Comparison of ENCODE assay signal across 1 cellular context in genomic region chr7:140165422-140165821, GRCh38.
TF ChIP-seq lines count a peak whose summit lies in the region.

No MANE protein-coding gene starts in this region.

TF ChIP-seq in K562, 482 proteins besides CTCF, POLR2A, EP300 and RAD21 (continued from another document):
- TF ChIP-seq, protein P1, sequence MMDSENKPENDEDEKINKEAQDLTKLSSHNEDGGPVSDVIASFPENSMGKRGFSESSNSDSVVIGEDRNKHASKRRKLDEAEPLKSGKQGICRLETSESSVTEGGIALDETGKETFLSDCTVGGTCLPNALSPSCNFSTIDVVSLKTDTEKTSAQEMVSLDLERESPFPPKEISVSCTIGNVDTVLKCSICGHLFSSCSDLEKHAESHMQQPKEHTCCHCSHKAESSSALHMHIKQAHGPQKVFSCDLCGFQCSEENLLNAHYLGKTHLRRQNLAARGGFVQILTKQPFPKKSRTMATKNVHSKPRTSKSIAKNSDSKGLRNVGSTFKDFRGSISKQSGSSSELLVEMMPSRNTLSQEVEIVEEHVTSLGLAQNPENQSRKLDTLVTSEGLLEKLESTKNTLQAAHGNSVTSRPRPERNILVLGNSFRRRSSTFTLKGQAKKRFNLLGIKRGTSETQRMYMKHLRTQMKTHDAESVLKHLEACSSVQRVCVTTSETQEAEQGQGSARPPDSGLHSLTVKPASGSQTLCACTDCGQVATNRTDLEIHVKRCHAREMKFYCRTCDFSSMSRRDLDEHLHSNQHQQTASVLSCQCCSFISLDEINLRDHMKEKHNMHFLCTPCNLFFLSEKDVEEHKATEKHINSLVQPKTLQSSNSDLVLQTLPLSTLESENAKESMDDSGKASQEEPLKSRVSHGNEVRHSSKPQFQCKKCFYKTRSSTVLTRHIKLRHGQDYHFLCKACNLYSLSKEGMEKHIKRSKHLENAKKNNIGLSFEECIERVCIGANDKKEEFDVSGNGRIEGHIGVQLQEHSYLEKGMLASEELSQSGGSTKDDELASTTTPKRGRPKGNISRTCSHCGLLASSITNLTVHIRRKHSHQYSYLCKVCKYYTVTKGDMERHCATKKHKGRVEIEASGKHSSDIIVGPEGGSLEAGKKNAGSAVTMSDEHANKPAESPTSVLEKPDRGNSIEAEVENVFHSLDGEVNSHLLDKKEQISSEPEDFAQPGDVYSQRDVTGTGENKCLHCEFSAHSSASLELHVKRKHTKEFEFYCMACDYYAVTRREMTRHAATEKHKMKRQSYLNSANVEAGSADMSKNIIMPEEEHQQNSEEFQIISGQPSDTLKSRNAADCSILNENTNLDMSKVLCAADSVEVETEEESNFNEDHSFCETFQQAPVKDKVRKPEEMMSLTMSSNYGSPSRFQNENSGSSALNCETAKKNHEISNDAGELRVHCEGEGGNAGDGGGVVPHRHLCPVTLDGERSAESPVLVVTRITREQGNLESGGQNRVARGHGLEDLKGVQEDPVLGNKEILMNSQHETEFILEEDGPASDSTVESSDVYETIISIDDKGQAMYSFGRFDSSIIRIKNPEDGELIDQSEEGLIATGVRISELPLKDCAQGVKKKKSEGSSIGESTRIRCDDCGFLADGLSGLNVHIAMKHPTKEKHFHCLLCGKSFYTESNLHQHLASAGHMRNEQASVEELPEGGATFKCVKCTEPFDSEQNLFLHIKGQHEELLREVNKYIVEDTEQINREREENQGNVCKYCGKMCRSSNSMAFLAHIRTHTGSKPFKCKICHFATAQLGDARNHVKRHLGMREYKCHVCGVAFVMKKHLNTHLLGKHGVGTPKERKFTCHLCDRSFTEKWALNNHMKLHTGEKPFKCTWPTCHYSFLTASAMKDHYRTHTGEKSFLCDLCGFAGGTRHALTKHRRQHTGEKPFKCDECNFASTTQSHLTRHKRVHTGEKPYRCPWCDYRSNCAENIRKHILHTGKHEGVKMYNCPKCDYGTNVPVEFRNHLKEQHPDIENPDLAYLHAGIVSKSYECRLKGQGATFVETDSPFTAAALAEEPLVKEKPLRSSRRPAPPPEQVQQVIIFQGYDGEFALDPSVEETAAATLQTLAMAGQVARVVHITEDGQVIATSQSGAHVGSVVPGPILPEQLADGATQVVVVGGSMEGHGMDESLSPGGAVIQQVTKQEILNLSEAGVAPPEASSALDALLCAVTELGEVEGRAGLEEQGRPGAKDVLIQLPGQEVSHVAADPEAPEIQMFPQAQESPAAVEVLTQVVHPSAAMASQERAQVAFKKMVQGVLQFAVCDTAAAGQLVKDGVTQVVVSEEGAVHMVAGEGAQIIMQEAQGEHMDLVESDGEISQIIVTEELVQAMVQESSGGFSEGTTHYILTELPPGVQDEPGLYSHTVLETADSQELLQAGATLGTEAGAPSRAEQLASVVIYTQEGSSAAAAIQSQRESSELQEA (IDR thresholded peaks at IDR 0.05; ENCODE audit: low read depth) = no peak
- TF ChIP-seq PYGO2 (tag; IDR thresholded peaks at IDR 0.05) (no peak), ZFX (CRISPR knock-in tag; IDR thresholded peaks at IDR 0.05) (no peak)
- TF ChIP-seq, protein P2, sequence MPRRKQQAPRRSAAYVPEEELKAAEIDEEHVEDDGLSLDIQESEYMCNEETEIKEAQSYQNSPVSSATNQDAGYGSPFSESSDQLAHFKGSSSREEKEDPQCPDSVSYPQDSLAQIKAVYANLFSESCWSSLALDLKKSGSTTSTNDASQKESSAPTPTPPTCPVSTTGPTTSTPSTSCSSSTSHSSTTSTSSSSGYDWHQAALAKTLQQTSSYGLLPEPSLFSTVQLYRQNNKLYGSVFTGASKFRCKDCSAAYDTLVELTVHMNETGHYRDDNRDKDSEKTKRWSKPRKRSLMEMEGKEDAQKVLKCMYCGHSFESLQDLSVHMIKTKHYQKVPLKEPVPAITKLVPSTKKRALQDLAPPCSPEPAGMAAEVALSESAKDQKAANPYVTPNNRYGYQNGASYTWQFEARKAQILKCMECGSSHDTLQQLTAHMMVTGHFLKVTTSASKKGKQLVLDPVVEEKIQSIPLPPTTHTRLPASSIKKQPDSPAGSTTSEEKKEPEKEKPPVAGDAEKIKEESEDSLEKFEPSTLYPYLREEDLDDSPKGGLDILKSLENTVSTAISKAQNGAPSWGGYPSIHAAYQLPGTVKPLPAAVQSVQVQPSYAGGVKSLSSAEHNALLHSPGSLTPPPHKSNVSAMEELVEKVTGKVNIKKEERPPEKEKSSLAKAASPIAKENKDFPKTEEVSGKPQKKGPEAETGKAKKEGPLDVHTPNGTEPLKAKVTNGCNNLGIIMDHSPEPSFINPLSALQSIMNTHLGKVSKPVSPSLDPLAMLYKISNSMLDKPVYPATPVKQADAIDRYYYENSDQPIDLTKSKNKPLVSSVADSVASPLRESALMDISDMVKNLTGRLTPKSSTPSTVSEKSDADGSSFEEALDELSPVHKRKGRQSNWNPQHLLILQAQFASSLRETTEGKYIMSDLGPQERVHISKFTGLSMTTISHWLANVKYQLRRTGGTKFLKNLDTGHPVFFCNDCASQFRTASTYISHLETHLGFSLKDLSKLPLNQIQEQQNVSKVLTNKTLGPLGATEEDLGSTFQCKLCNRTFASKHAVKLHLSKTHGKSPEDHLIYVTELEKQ (CRISPR knock-in tag; IDR thresholded peaks at IDR 0.05) = no peak
TF ChIP-seq in K562: peak in this region for 34.
